In the genomic region with DNA sequence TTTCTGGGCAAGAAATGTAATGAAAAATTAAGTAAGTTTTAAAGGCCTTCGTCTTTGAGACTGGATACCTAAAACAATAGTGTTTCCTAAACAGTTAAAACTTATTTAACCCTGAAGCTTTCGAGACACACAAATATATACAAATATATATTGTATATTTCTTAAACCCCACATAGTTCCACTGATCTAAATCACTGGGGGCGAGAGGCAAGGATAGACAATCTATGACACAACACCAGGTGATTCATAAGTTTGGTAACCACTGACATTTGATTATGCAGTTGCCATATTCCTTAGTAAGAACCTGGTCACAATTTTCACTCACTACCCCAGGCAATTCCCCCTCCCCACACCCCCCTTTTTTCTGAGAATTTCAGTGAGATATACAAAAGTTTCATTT, we compare ENCODE assay signal across 2 cellular contexts.
TF ChIP-seq lines count a peak whose summit lies in the region.

No MANE protein-coding gene starts in this region.

TF ChIP-seq in SK-N-SH, 30 proteins besides CTCF, POLR2A, EP300 and RAD21 (continued from another document):
- TF ChIP-seq SMC3 (IDR thresholded peaks at IDR 0.05; ENCODE audit: low read depth, low read length) (no peak), FOSL2 (IDR thresholded peaks at IDR 0.05; ENCODE audit: borderline replicate concordance, low read depth) (peak; percentile 26; the same call in 1 of the 2 replicates)

TF ChIP-seq in SK-N-SH treated with all-trans-retinoic acid at 6 μM for 48 hours, 23 proteins besides CTCF, POLR2A, EP300 and RAD21 (continued from another document):
- no peak for TF ChIP-seq PPARA (CRISPR knock-in tag; IDR thresholded peaks at IDR 0.05; ENCODE audit: borderline replicate concordance)
- TF ChIP-seq, protein P1, sequence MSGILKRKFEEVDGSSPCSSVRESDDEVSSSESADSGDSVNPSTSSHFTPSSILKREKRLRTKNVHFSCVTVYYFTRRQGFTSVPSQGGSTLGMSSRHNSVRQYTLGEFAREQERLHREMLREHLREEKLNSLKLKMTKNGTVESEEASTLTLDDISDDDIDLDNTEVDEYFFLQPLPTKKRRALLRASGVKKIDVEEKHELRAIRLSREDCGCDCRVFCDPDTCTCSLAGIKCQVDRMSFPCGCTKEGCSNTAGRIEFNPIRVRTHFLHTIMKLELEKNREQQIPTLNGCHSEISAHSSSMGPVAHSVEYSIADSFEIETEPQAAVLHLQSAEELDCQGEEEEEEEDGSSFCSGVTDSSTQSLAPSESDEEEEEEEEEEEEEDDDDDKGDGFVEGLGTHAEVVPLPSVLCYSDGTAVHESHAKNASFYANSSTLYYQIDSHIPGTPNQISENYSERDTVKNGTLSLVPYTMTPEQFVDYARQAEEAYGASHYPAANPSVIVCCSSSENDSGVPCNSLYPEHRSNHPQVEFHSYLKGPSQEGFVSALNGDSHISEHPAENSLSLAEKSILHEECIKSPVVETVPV (CRISPR knock-in tag; IDR thresholded peaks at IDR 0.05), result no peak
- no peak for TF ChIP-seq ZC3H10 (CRISPR knock-in tag; IDR thresholded peaks at IDR 0.05)
- TF ChIP-seq OSR1 (CRISPR knock-in tag; IDR thresholded peaks at IDR 0.05), result no peak
- no peak for TF ChIP-seq GLIS3 (CRISPR knock-in tag; IDR thresholded peaks at IDR 0.05)
- TF ChIP-seq ESRRG (CRISPR knock-in tag; IDR thresholded peaks at IDR 0.05), result no peak
- no peak for TF ChIP-seq RARB (CRISPR knock-in tag; IDR thresholded peaks at IDR 0.05)
- TF ChIP-seq PATZ1 (CRISPR knock-in tag; IDR thresholded peaks at IDR 0.05; ENCODE audit: borderline replicate concordance), result no peak
- no peak for TF ChIP-seq ISL1 (CRISPR knock-in tag; IDR thresholded peaks at IDR 0.05)
